ENCODE assay signal across 10 cellular contexts in the genomic region with DNA sequence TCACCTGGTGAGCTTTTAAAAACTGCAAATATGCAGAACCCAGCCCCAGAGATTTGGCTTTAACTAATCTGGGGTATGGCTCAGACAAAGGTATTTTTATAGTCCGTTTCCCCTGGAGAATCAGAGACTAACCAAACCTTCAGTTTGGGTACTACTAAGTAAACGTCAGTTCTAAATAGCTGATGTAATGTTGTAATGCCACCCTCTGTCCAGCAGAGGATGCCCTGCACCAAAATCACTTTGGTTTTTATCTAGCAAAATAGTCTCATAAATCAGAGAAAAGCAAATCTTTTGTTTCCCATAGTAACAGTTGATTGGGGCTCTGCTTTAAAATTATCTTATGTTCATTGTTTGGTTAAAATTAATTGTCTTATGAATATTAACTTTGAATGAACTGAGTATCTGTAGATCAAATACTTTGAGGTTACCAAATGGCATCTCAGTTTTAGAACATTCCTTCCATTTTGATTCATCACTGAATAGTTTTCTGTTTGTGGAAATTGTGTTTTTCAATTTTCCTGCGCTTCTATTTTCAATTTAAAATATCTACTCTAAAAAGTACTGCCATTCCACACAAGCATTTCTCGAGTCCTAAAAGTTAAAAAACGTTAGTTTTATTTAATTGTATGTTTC.
A peak's percentile ranks its signal among the peaks of the same experiment; 100 is the strongest.
DNase-seq lines count a peak whose midpoint lies in the region; ATAC-seq and TF ChIP-seq lines count a peak whose summit lies in the region.
"Had no signal": no experiment of that assay in that cellular context is flagged by ENCODE, and none has a peak within 500 bp of the region (broad histone marks: within the 10 kb centered on the region; RNA-seq: fewer than 3 reads in every experiment).

No MANE protein-coding gene starts in this region.

- peaks cover 8 to 13% (median 8%) of the 10 kb centered on the region in 4 donors for H3K4me1 ChIP-seq in esophagus muscularis mucosa
- peaks cover 20% of the 10 kb centered on the region for H3K4me1 ChIP-seq in neural progenitor cell

- no peak overlapping the region for H3K9ac ChIP-seq in neural progenitor cell

- 61% methylated on average over 5 of the region's 5 CpGs for WGBS in esophagus muscularis mucosa

- H4K20me1 ChIP-seq in neural progenitor cell (ENCODE audit: low read depth), result peaks cover 6% of the 10 kb centered on the region

- H3K79me2 ChIP-seq in neural progenitor cell (ENCODE audit: low read depth), result no peaks in the 10 kb centered on the region

- TF ChIP-seq POLR2A in esophagus muscularis mucosa (IDR thresholded peaks at IDR 0.05; ENCODE audit: low read depth), result no peak

- H3K9me3 ChIP-seq in esophagus muscularis mucosa (no peaks in the 10 kb centered on the region), neural progenitor cell (ENCODE audit: low read depth) (no peaks in the 10 kb centered on the region)

- H3K27me3 Mint-ChIP-seq in neural progenitor cell (ENCODE audit: insufficient read depth, low read depth), result no peaks in the 10 kb centered on the region
- H3K27me3 Mint-ChIP-seq: activated naive CD8-positive, alpha-beta T cell treated with anti-CD3 and anti-CD28 coated beads, Interleukin-2, amount 10 ng/mL, durations not matched to agents 7 days and 5 days; CD4-positive, CD25-positive, alpha-beta regulatory T cell had no signal

- DNase-seq in NCI-H2227 (lab: John Stamatoyannopoulos, UW; ENCODE audit: unreplicated experiment), result peak; percentile 52
- DNase-seq in NCI-H2227 treated with DMSO at 0.1 percent for 48 hours (lab: John Stamatoyannopoulos, UW), result no peak
- DNase-seq in HT-29 (ENCODE audit: low spot score), result peak; percentile 58
- DNase-seq in RPMI7951 (ENCODE audit: low read depth), result peak; percentile 61
- DNase-seq in esophagus muscularis mucosa (ENCODE audit: extremely low spot score), result no peak
- peak; percentile 58 for DNase-seq in neural progenitor cell (ENCODE audit: low spot score)
- DNase-seq in amniotic stem cell (lab: John Stamatoyannopoulos, UW), result no peak
- DNase-seq: activated naive CD8-positive, alpha-beta T cell treated with anti-CD3 and anti-CD28 coated beads, Interleukin-2, amount 10 ng/mL, durations not matched to agents 7 days and 5 days had no signal

- no peak overlapping the region for H2AFZ ChIP-seq in neural progenitor cell (replicated peaks)

- H3K4me3 ChIP-seq in esophagus muscularis mucosa, result no peak overlapping the region
- H3K4me3 ChIP-seq in neural progenitor cell, result no peak overlapping the region

- H3K9me3 Mint-ChIP-seq in neural progenitor cell, result no peaks in the 10 kb centered on the region
- H3K9me3 Mint-ChIP-seq: activated naive CD8-positive, alpha-beta T cell treated with anti-CD3 and anti-CD28 coated beads, Interleukin-2, amount 10 ng/mL, durations not matched to agents 7 days and 5 days had no signal

- H3K36me3 ChIP-seq in esophagus muscularis mucosa (peaks cover 0 to 33% (median 6%) of the 10 kb centered on the region in 4 donors), neural progenitor cell (no peaks in the 10 kb centered on the region)

- intact Hi-C loops in esophagus muscularis mucosa (cut with DNase I), result loop anchor here (5.0 kb wide), 2 partner anchors 277 to 602 kb away; partner anchors contain the start of gene PLCB4

- no peak overlapping the region for H3K4me3 Mint-ChIP-seq in neural progenitor cell
- H3K4me3 Mint-ChIP-seq: activated naive CD8-positive, alpha-beta T cell treated with anti-CD3 and anti-CD28 coated beads, Interleukin-2, amount 10 ng/mL, durations not matched to agents 7 days and 5 days; CD4-positive, CD25-positive, alpha-beta regulatory T cell had no signal

- no peak overlapping the region for H3K27ac ChIP-seq in esophagus muscularis mucosa (replicated peaks in 1 of 4)
- no peak overlapping the region for H3K27ac ChIP-seq in neural progenitor cell

- peak; percentile 97 for ATAC-seq in GM19351 (IDR thresholded peaks at IDR 0.05; ENCODE audit: unreplicated experiment)

- peaks cover 20% of the 10 kb centered on the region for H3F3A ChIP-seq in neural progenitor cell (ENCODE audit: low read depth)

- peaks cover 12% of the 10 kb centered on the region for H3K4me1 Mint-ChIP-seq in neural progenitor cell
- H3K4me1 Mint-ChIP-seq: activated naive CD8-positive, alpha-beta T cell treated with anti-CD3 and anti-CD28 coated beads, Interleukin-2, amount 10 ng/mL, durations not matched to agents 7 days and 5 days; CD4-positive, CD25-positive, alpha-beta regulatory T cell had no signal

- H3K27me3 ChIP-seq in esophagus muscularis mucosa (no peaks in the 10 kb centered on the region), neural progenitor cell (no peaks in the 10 kb centered on the region)

- H3K27ac Mint-ChIP-seq in neural progenitor cell, result no peak overlapping the region
- H3K27ac Mint-ChIP-seq: activated naive CD8-positive, alpha-beta T cell treated with anti-CD3 and anti-CD28 coated beads, Interleukin-2, amount 10 ng/mL, durations not matched to agents 7 days and 5 days; CD4-positive, CD25-positive, alpha-beta regulatory T cell had no signal

- peaks cover 6% of the 10 kb centered on the region for H3K36me3 Mint-ChIP-seq in neural progenitor cell
- H3K36me3 Mint-ChIP-seq: activated naive CD8-positive, alpha-beta T cell treated with anti-CD3 and anti-CD28 coated beads, Interleukin-2, amount 10 ng/mL, durations not matched to agents 7 days and 5 days; CD4-positive, CD25-positive, alpha-beta regulatory T cell had no signal

- no peak overlapping the region for H3K4me2 ChIP-seq in neural progenitor cell

- no peak for TF ChIP-seq EP300 in esophagus muscularis mucosa (IDR thresholded peaks at IDR 0.05)

- TF ChIP-seq CTCF in esophagus muscularis mucosa (IDR thresholded peaks at IDR 0.05), result peak; percentile 91 to 96 (median 95)
- peak; percentile 98 for TF ChIP-seq CTCF in neural progenitor cell (IDR thresholded peaks at IDR 0.05)

Comparison
In these comparisons a context has a peak if more than half of its experiments do, and no peak if none do; other contexts are left out.
1. DNase-seq: peak in NCI-H2227 (single experiment), HT-29 (single experiment), RPMI7951 (single experiment) and neural progenitor cell (single experiment); none in NCI-H2227 treated with DMSO at 0.1 percent for 48 hours (single experiment), esophagus muscularis mucosa (single experiment) and amniotic stem cell (single experiment).